1 cellular context compared by ENCODE assay signal in genomic region chr1:43206721-43207228, GRCh38.
A peak's percentile ranks its signal among the peaks of the same experiment; 100 is the strongest.
TF ChIP-seq lines count a peak whose summit lies in the region.

No MANE protein-coding gene starts in this region.

TF ChIP-seq in HepG2, 621 proteins besides CTCF, POLR2A, EP300 and RAD21 (continued from another document and continues in another):
- TF ChIP-seq DZIP1 (CRISPR knock-in tag; IDR thresholded peaks at IDR 0.05): no peak
- TF ChIP-seq ZNF503 (CRISPR knock-in tag; IDR thresholded peaks at IDR 0.05): no peak
- no peak for TF ChIP-seq ZNF761 (CRISPR knock-in tag; conservative IDR thresholded peaks at IDR 0.05)
- no peak for TF ChIP-seq FOXM1 (CRISPR knock-in tag; IDR thresholded peaks at IDR 0.05)
- no peak for TF ChIP-seq MAFK (conservative IDR thresholded peaks at IDR 0.05 in 1 of 2, IDR thresholded peaks at IDR 0.05 in 1 of 2; ENCODE audit: low read length in 2 of 2)
- no peak for TF ChIP-seq NFIB (CRISPR knock-in tag; IDR thresholded peaks at IDR 0.05; ENCODE audit: borderline replicate concordance)
- no peak for TF ChIP-seq SMAD3 (CRISPR knock-in tag; IDR thresholded peaks at IDR 0.05)
- TF ChIP-seq DMAP1 (CRISPR knock-in tag; IDR thresholded peaks at IDR 0.05): peak; percentile 34; the same call in 1 of the 2 replicates
- no peak for TF ChIP-seq JDP2 (CRISPR knock-in tag; IDR thresholded peaks at IDR 0.05; ENCODE audit: borderline replicate concordance)
- peak; percentile 25; the same call in 1 of the 2 replicates for TF ChIP-seq ZFY (CRISPR knock-in tag; IDR thresholded peaks at IDR 0.05)
- TF ChIP-seq GTF3A (CRISPR knock-in tag; conservative IDR thresholded peaks at IDR 0.05): no peak
- TF ChIP-seq GABPB1 (CRISPR knock-in tag; IDR thresholded peaks at IDR 0.05): peak; percentile 69
- TF ChIP-seq ZNF768 (CRISPR knock-in tag; IDR thresholded peaks at IDR 0.05): no peak
- TF ChIP-seq LBX2 (CRISPR knock-in tag; IDR thresholded peaks at IDR 0.05; ENCODE audit: borderline replicate concordance): no peak
- no peak for TF ChIP-seq ZNF580 (CRISPR knock-in tag; IDR thresholded peaks at IDR 0.05; ENCODE audit: borderline replicate concordance, low read depth)
- 0 out of 2 replicates have a peak, but pooled peaks have one; percentile 13 for TF ChIP-seq FOXA3 (CRISPR knock-in tag; IDR thresholded peaks at IDR 0.05)
- TF ChIP-seq TCF7 (IDR thresholded peaks at IDR 0.05; ENCODE audit: low read depth): peak; percentile 18; the same call in 1 of the 2 replicates
- TF ChIP-seq ZNF737 (CRISPR knock-in tag; IDR thresholded peaks at IDR 0.05; ENCODE audit: borderline replicate concordance): no peak
- TF ChIP-seq ZNF574 (CRISPR knock-in tag; IDR thresholded peaks at IDR 0.05): peak; percentile 53; the same call in 1 of the 2 replicates
- no peak for TF ChIP-seq ATF4 (CRISPR knock-in tag; IDR thresholded peaks at IDR 0.05)
- TF ChIP-seq SATB2 (CRISPR knock-in tag; IDR thresholded peaks at IDR 0.05): no peak
- 0 out of 2 replicates have a peak, but pooled peaks have one; percentile 42 for TF ChIP-seq YEATS4 (CRISPR knock-in tag; IDR thresholded peaks at IDR 0.05; ENCODE audit: borderline replicate concordance)
- no peak for TF ChIP-seq ZNF333 (CRISPR knock-in tag; IDR thresholded peaks at IDR 0.05; ENCODE audit: borderline replicate concordance)
- no peak for TF ChIP-seq FOXC1 (CRISPR knock-in tag; IDR thresholded peaks at IDR 0.05; ENCODE audit: borderline replicate concordance)
- TF ChIP-seq XBP1 (CRISPR knock-in tag; IDR thresholded peaks at IDR 0.05): no peak
- no peak; the same call in 1 of the 2 replicates for TF ChIP-seq FOXO1 (CRISPR knock-in tag; IDR thresholded peaks at IDR 0.05)
- TF ChIP-seq ZMAT5 (CRISPR knock-in tag; IDR thresholded peaks at IDR 0.05; ENCODE audit: borderline replicate concordance, low read depth): no peak
- TF ChIP-seq HNF1A (IDR thresholded peaks at IDR 0.05; ENCODE audit: low read depth): no peak
- TF ChIP-seq HNF1A (CRISPR knock-in tag; IDR thresholded peaks at IDR 0.05; ENCODE audit: borderline replicate concordance): peak; percentile 21; the same call in 1 of the 2 replicates
- TF ChIP-seq U2AF2 (IDR thresholded peaks at IDR 0.05; ENCODE audit: low read depth, low read length): no peak
- no peak for TF ChIP-seq PHF5A (CRISPR knock-in tag; IDR thresholded peaks at IDR 0.05; ENCODE audit: low read depth, unreplicated experiment)
- no peak for TF ChIP-seq HCFC1 (IDR thresholded peaks at IDR 0.05; ENCODE audit: low read depth, low read length)
- 0 out of 2 replicates have a peak, but pooled peaks have one; percentile 25 for TF ChIP-seq ZNF224 (CRISPR knock-in tag; IDR thresholded peaks at IDR 0.05)
- TF ChIP-seq ZNF674 (CRISPR knock-in tag; IDR thresholded peaks at IDR 0.05; ENCODE audit: low read depth): no peak
- peak; percentile 71 for TF ChIP-seq SAP130 (CRISPR knock-in tag; IDR thresholded peaks at IDR 0.05; ENCODE audit: low read depth)
- peak; percentile 85 for TF ChIP-seq FOSL2 (CRISPR knock-in tag; IDR thresholded peaks at IDR 0.05)
- peak; percentile 88 for TF ChIP-seq ARID5B (CRISPR knock-in tag; IDR thresholded peaks at IDR 0.05)
- TF ChIP-seq ATF7 (IDR thresholded peaks at IDR 0.05): peak; percentile 75
- TF ChIP-seq ATF7 (CRISPR knock-in tag; IDR thresholded peaks at IDR 0.05): peak; percentile 96
- no peak for TF ChIP-seq TBL1XR1 (IDR thresholded peaks at IDR 0.05; ENCODE audit: borderline replicate concordance, low read length, partially characterized antibody)
- peak; percentile 26; the same call in 1 of the 2 replicates for TF ChIP-seq SP5 (CRISPR knock-in tag; IDR thresholded peaks at IDR 0.05; ENCODE audit: borderline replicate concordance, low read depth)
- peak; percentile 55; the same call in 1 of the 2 replicates for TF ChIP-seq ZNF292 (CRISPR knock-in tag; IDR thresholded peaks at IDR 0.05; ENCODE audit: borderline replicate concordance, low read depth)
- TF ChIP-seq UBTF (CRISPR knock-in tag; IDR thresholded peaks at IDR 0.05): no peak
